Comparison of ENCODE assay signal across 15 cellular contexts in the genomic region with DNA sequence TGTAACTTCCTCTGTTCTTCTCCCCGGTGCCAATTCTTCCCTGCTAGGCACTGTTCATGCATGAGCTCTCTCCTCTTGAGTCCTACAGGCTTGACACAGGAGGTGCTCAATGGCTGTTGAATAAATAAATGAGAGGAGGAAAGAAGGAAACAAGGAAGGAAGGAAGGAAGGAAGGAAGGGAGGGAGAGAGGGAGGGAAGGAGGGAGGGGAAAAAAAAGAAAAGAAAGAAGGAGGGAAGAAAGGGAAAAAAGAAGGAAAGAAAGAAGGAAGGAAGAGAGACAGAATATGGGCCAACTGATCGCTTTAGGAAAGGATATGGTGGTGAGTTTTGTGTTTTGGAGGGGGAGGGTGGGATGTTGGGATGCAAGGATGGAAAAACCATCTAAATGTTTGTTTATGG. TPM values are rescaled to one million over a fixed set of nuclear protein-coding genes. Genes with fewer than 3 reads are reported as not detected.
DNase-seq lines count a peak whose midpoint lies in the region; TF ChIP-seq lines count a peak whose summit lies in the region.
"Had no signal": no experiment of that assay in that cellular context is flagged by ENCODE, and none has a peak within 500 bp of the region (broad histone marks: within the 10 kb centered on the region; RNA-seq: fewer than 3 reads in every experiment).

No MANE protein-coding gene starts in this region.

- no peaks in the 10 kb centered on the region for H3K9me3 ChIP-seq in muscle layer of colon (ENCODE audit: low read length)
- H3K9me3 ChIP-seq: Caco-2, HAP-1 had no signal

- H3K27ac ChIP-seq in muscle layer of colon (ENCODE audit: low read depth, low read length) (peak overlapping the region; percentile 43), RWPE1 (no peak overlapping the region)
- H3K27ac ChIP-seq: C4-2B, HL-60 had no signal

- H3K4me1 ChIP-seq in muscle layer of colon (ENCODE audit: insufficient read depth, low read length), result peaks cover 49% of the 10 kb centered on the region
- H3K4me1 ChIP-seq: Caco-2, HAP-1 had no signal

- DNase-seq in H7, result peak; percentile 32
- DNase-seq in NCI-H345 (lab: John Stamatoyannopoulos, UW), result peak; percentile 21
- no peak for DNase-seq in RWPE1 (ENCODE audit: low spot score)
- no peak for DNase-seq in foreskin fibroblast
- no peak for DNase-seq in T-helper 9 cell
- DNase-seq: ACHN; Caco-2; CD4-positive, alpha-beta T cell; GF-D8; KBM-7 had no signal

- POLR2A ChIA-PET in RWPE1 (lab: Yijun Ruan, JAX; ENCODE audit: low non-redundant PET), result no interaction called here

- TF ChIP-seq CTCF in RWPE1 (conservative IDR thresholded peaks at IDR 0.05; ENCODE audit: low read depth) (no peak), foreskin fibroblast (IDR thresholded peaks at IDR 0.05; ENCODE audit: low read depth, low read length) (no peak)

- H3K4me3 ChIP-seq in H7 (ENCODE audit: insufficient read depth, low read depth, low read length), result no peak overlapping the region
- no peak overlapping the region for H3K4me3 ChIP-seq in muscle layer of colon (ENCODE audit: low read depth in 1 of 2, low read length in 2 of 2)
- H3K4me3 ChIP-seq in foreskin fibroblast (ENCODE audit: low read depth in 1 of 2, low read length in 2 of 2), result no peak overlapping the region
- H3K4me3 ChIP-seq: HAP-1 had no signal

- H3K27me3 ChIP-seq in H7 (ENCODE audit: control insufficient read depth, insufficient read depth, low read length) (no peaks in the 10 kb centered on the region), muscle layer of colon (ENCODE audit: control insufficient read depth in 1 of 2, insufficient read depth in 2 of 2, low read length in 2 of 2) (no peaks in the 10 kb centered on the region)

- CTCF ChIA-PET in RWPE1 (lab: Yijun Ruan, JAX), result no interaction called here

- H3K36me3 ChIP-seq in H7 (replicated peaks; ENCODE audit: control insufficient read depth, insufficient read depth, low read length) (no peaks in the 10 kb centered on the region), muscle layer of colon (ENCODE audit: insufficient read depth, low read length) (peaks cover 51% of the 10 kb centered on the region)
- H3K36me3 ChIP-seq: HAP-1 had no signal

- no peak overlapping the region for H3K9ac ChIP-seq in muscle layer of colon (ENCODE audit: low read length)

RNA-seq across cellular contexts. Expression of a gene that starts 6.4 kb away (rescaled TPM):
- total RNA-seq in H7 (2014; rRNA removed; shearing (Covaris generic)), result 0.07 TPM in 1 of 2 replicates, not detected in the other
- total RNA-seq: Caco-2, HT1080 had no signal

Comparison
In these comparisons a context has a peak if more than half of its experiments do, and no peak if none do; other contexts are left out.
1. DNase-seq: peak in H7 (single experiment) and NCI-H345 (single experiment); none in RWPE1 (single experiment), foreskin fibroblast (0 of 2) and T-helper 9 cell (single experiment).